Comparison of ENCODE assay signal across 19 cellular contexts in genomic region chr5:14701556-14701955, GRCh38. TPM values are rescaled to one million over a fixed set of nuclear protein-coding genes. Genes with fewer than 3 reads are reported as not detected.
A peak's percentile ranks its signal among the peaks of the same experiment; 100 is the strongest.
DNase-seq lines count a peak whose midpoint lies in the region; ATAC-seq and TF ChIP-seq lines count a peak whose summit lies in the region.
"Had no signal": no experiment of that assay in that cellular context is flagged by ENCODE, and none has a peak within 500 bp of the region (broad histone marks: within the 10 kb centered on the region; RNA-seq: fewer than 3 reads in every experiment).

No MANE protein-coding gene starts in this region.

- H3K36me3 ChIP-seq in CD8-positive, alpha-beta memory T cell (ENCODE audit: insufficient read depth, low read length), result peaks cover 7% of the 10 kb centered on the region
- no peaks in the 10 kb centered on the region for H3K36me3 ChIP-seq in hepatocyte (replicated peaks; ENCODE audit: insufficient read depth, low read depth)

- no peaks in the 10 kb centered on the region for H4K20me1 ChIP-seq in hepatocyte (ENCODE audit: insufficient read depth, poor library complexity, severe bottlenecking)

- H3K9me3 Mint-ChIP-seq in activated CD4-positive, alpha-beta T cell treated with anti-CD3 and anti-CD28 coated beads for 36 hours (ENCODE audit: low read depth), result no peaks in the 10 kb centered on the region
- H3K9me3 Mint-ChIP-seq in CD8-positive, alpha-beta memory T cell, result no peaks in the 10 kb centered on the region
- no peaks in the 10 kb centered on the region for H3K9me3 Mint-ChIP-seq in activated naive CD8-positive, alpha-beta T cell treated with anti-CD3 and anti-CD28 coated beads, Interleukin-2, amount 10 ng/mL, durations not matched to agents 7 days and 5 days
- no peaks in the 10 kb centered on the region for H3K9me3 Mint-ChIP-seq in natural killer cell

- no peak overlapping the region for H3K4me3 Mint-ChIP-seq in activated CD4-positive, alpha-beta T cell treated with anti-CD3 and anti-CD28 coated beads for 36 hours
- peak overlapping the region in 1 of 7 donors; percentile 64 for H3K4me3 Mint-ChIP-seq in CD8-positive, alpha-beta memory T cell
- no peak overlapping the region for H3K4me3 Mint-ChIP-seq in activated naive CD8-positive, alpha-beta T cell treated with anti-CD3 and anti-CD28 coated beads, Interleukin-2, amount 10 ng/mL, durations not matched to agents 7 days and 5 days
- peak overlapping the region; percentile 47 for H3K4me3 Mint-ChIP-seq in natural killer cell

- no peaks in the 10 kb centered on the region for H3K9me3 ChIP-seq in CD8-positive, alpha-beta memory T cell (ENCODE audit: low read length)
- H3K9me3 ChIP-seq in hepatocyte (ENCODE audit: low read depth), result no peaks in the 10 kb centered on the region
- H3K9me3 ChIP-seq: spleen had no signal

- H3K27ac Mint-ChIP-seq in activated CD4-positive, alpha-beta T cell treated with anti-CD3 and anti-CD28 coated beads for 36 hours, result peak overlapping the region; percentile 61
- peak overlapping the region; percentile 78 to 92 (median 89) for H3K27ac Mint-ChIP-seq in CD8-positive, alpha-beta memory T cell
- peak overlapping the region; percentile 66 for H3K27ac Mint-ChIP-seq in activated naive CD8-positive, alpha-beta T cell treated with anti-CD3 and anti-CD28 coated beads, Interleukin-2, amount 10 ng/mL, durations not matched to agents 7 days and 5 days
- H3K27ac Mint-ChIP-seq in natural killer cell, result peak overlapping the region; percentile 88 to 91

- H3K4me1 Mint-ChIP-seq in activated CD4-positive, alpha-beta T cell treated with anti-CD3 and anti-CD28 coated beads for 36 hours, result peaks cover 79% of the 10 kb centered on the region
- H3K4me1 Mint-ChIP-seq in CD8-positive, alpha-beta memory T cell, result peaks cover 64 to 87% (median 77%) of the 10 kb centered on the region in 3 donors
- H3K4me1 Mint-ChIP-seq in activated naive CD8-positive, alpha-beta T cell treated with anti-CD3 and anti-CD28 coated beads, Interleukin-2, amount 10 ng/mL, durations not matched to agents 7 days and 5 days, result peaks cover 55% of the 10 kb centered on the region
- H3K4me1 Mint-ChIP-seq in natural killer cell, result peaks cover 49 to 58% of the 10 kb centered on the region in 2 donors

- H3K79me2 ChIP-seq in hepatocyte, result no peaks in the 10 kb centered on the region

- no peak for TF ChIP-seq CTCF in natural killer cell (IDR thresholded peaks at IDR 0.05)
- no peak for TF ChIP-seq CTCF in GM13977 (IDR thresholded peaks at IDR 0.05; ENCODE audit: extremely low read depth, insufficient read depth, missing control alignments)
- no peak for TF ChIP-seq CTCF in hepatocyte (IDR thresholded peaks at IDR 0.05; ENCODE audit: poor library complexity)

- no peak for DNase-seq in activated CD4-positive, alpha-beta T cell treated with anti-CD3 and anti-CD28 coated beads for 36 hours
- DNase-seq in activated CD4-positive, alpha-beta T cell treated with anti-CD3 and anti-CD28 coated beads for 48 hours, result no peak
- no peak for DNase-seq in CD8-positive, alpha-beta memory T cell
- no peak for DNase-seq in activated naive CD8-positive, alpha-beta T cell treated with anti-CD3 and anti-CD28 coated beads, Interleukin-2, amount 10 ng/mL, durations not matched to agents 7 days and 5 days
- no peak for DNase-seq in natural killer cell
- DNase-seq in GM13977 (ENCODE audit: low spot score), result no peak
- no peak for DNase-seq in hepatocyte (ENCODE audit: low spot score)
- DNase-seq: DND-41; dorsolateral prefrontal cortex; HCEC 1CT; Karpas-422; mesendoderm; NCI-H1105 treated with DMSO at 0.1 percent for 48 hours; NCI-H2171 treated with DMSO at 0.1 percent for 48 hours; NCI-H748 treated with DMSO at 0.1 percent for 48 hours; spleen; stimulated activated naive CD4-positive, alpha-beta T cell had no signal

- H3K4me2 ChIP-seq in hepatocyte, result no peak overlapping the region

- in situ Hi-C loops in GM13977 (cut with MboI; ENCODE audit: low pct_unique_long_range_greater_than_20kb, low sequenced_read_pairs, unreplicated experiment), result no loop called here

- no peak overlapping the region for H2AFZ ChIP-seq in hepatocyte

- H3K4me1 ChIP-seq in CD8-positive, alpha-beta memory T cell (ENCODE audit: insufficient read depth, low read length), result peaks cover 60% of the 10 kb centered on the region
- no peaks in the 10 kb centered on the region for H3K4me1 ChIP-seq in hepatocyte (ENCODE audit: insufficient read depth)

- no peaks in the 10 kb centered on the region for H3K27me3 ChIP-seq in CD8-positive, alpha-beta memory T cell (ENCODE audit: insufficient read depth, low read length, poor library complexity, severe bottlenecking)
- H3K27me3 ChIP-seq in hepatocyte, result no peaks in the 10 kb centered on the region
- H3K27me3 ChIP-seq: dorsolateral prefrontal cortex, spleen had no signal

- no peaks in the 10 kb centered on the region for H3K9me2 ChIP-seq in hepatocyte (replicated peaks; ENCODE audit: insufficient read depth)

- H3K27ac ChIP-seq in CD8-positive, alpha-beta memory T cell (ENCODE audit: low read depth, low read length), result no peak overlapping the region
- no peak overlapping the region for H3K27ac ChIP-seq in hepatocyte
- H3K27ac ChIP-seq: C4-2B had no signal

- ATAC-seq in activated CD4-positive, alpha-beta T cell treated with anti-CD3 and anti-CD28 coated beads for 36 hours, result no peak
- no peak for ATAC-seq in activated naive CD8-positive, alpha-beta T cell treated with anti-CD3 and anti-CD28 coated beads, Interleukin-2, amount 10 ng/mL, durations not matched to agents 7 days and 5 days (ENCODE audit: low read depth)
- ATAC-seq in natural killer cell (no peak), HG02938 (IDR thresholded peaks at IDR 0.05; ENCODE audit: unreplicated experiment) (no peak)

- POLR2A ChIA-PET in activated CD4-positive, alpha-beta T cell treated with anti-CD3 and anti-CD28 coated beads for 36 hours (lab: Charles Lee), result no interaction called here
- POLR2A ChIA-PET in CD8-positive, alpha-beta memory T cell (lab: Charles Lee), result no interaction called here
- POLR2A ChIA-PET in activated naive CD8-positive, alpha-beta T cell treated with anti-CD3 and anti-CD28 coated beads, Interleukin-2, amount 10 ng/mL, durations not matched to agents 7 days and 5 days (lab: Charles Lee), result no interaction called here

- CTCF ChIA-PET in activated CD4-positive, alpha-beta T cell treated with anti-CD3 and anti-CD28 coated beads for 36 hours (lab: Charles Lee), result no interaction called here
- CTCF ChIA-PET in CD8-positive, alpha-beta memory T cell (lab: Charles Lee), result interaction anchor here (1.0 kb wide), 1 partner anchor 301 kb away, joined by 5 read pairs; no protein-coding TSS in a partner anchor

- H3K36me3 Mint-ChIP-seq in activated CD4-positive, alpha-beta T cell treated with anti-CD3 and anti-CD28 coated beads for 36 hours (ENCODE audit: low read depth), result peaks cover 83% of the 10 kb centered on the region
- H3K36me3 Mint-ChIP-seq in CD8-positive, alpha-beta memory T cell, result peaks cover 0 to 84% (median 22%) of the 10 kb centered on the region in 3 donors
- peaks cover 66% of the 10 kb centered on the region for H3K36me3 Mint-ChIP-seq in activated naive CD8-positive, alpha-beta T cell treated with anti-CD3 and anti-CD28 coated beads, Interleukin-2, amount 10 ng/mL, durations not matched to agents 7 days and 5 days
- no peaks in the 10 kb centered on the region for H3K36me3 Mint-ChIP-seq in natural killer cell

- H3K4me3 ChIP-seq in CD8-positive, alpha-beta memory T cell (ENCODE audit: low read length), result no peak overlapping the region
- H3K4me3 ChIP-seq in hepatocyte, result no peak overlapping the region
- H3K4me3 ChIP-seq: dorsolateral prefrontal cortex, spleen had no signal

- WGBS in hepatocyte (ENCODE audit: low lambda C conversion rate, missing lambda C conversion rate), result 97% methylated on average over 10 of the region's 10 CpGs

- intact Hi-C loops in activated CD4-positive, alpha-beta T cell treated with anti-CD3 and anti-CD28 coated beads for 36 hours (cut with DNase I, micrococcal nuclease), result no loop called here
- intact Hi-C loops in natural killer cell (cut with micrococcal nuclease), result no loop called here

- no peaks in the 10 kb centered on the region for H3K27me3 Mint-ChIP-seq in activated CD4-positive, alpha-beta T cell treated with anti-CD3 and anti-CD28 coated beads for 36 hours
- no peaks in the 10 kb centered on the region for H3K27me3 Mint-ChIP-seq in CD8-positive, alpha-beta memory T cell
- no peaks in the 10 kb centered on the region for H3K27me3 Mint-ChIP-seq in activated naive CD8-positive, alpha-beta T cell treated with anti-CD3 and anti-CD28 coated beads, Interleukin-2, amount 10 ng/mL, durations not matched to agents 7 days and 5 days
- no peaks in the 10 kb centered on the region for H3K27me3 Mint-ChIP-seq in natural killer cell (ENCODE audit: low read depth in 2 of 2)

RNA-seq across cellular contexts. Expression of gene OTULIN, which starts 37.0 kb away (rescaled TPM):
- 10 to 100 TPM; 48.0 to 48.2 TPM for total RNA-seq in activated CD4-positive, alpha-beta T cell treated with anti-CD3 and anti-CD28 coated beads for 36 hours
- 10 to 100 TPM; 86.2 to 87.6 TPM for total RNA-seq in CD8-positive, alpha-beta memory T cell
- polyA plus RNA-seq in CD8-positive, alpha-beta memory T cell, result 28.1 TPM
- 10 to 100 TPM; 82.7 to 86.6 TPM for total RNA-seq in activated naive CD8-positive, alpha-beta T cell treated with anti-CD3 and anti-CD28 coated beads, Interleukin-2, amount 10 ng/mL, durations not matched to agents 7 days and 5 days
- total RNA-seq in natural killer cell (100 to 1,000 TPM in 2 of 3 donors, 10 to 100 TPM in 1; 96.5 to 166 (median 102) TPM), hepatocyte (23.9 and 45.2 TPM in 2 replicates)
- 21.0 and 22.8 TPM in 2 replicates for polyA plus RNA-seq in hepatocyte
